In the genomic region with DNA sequence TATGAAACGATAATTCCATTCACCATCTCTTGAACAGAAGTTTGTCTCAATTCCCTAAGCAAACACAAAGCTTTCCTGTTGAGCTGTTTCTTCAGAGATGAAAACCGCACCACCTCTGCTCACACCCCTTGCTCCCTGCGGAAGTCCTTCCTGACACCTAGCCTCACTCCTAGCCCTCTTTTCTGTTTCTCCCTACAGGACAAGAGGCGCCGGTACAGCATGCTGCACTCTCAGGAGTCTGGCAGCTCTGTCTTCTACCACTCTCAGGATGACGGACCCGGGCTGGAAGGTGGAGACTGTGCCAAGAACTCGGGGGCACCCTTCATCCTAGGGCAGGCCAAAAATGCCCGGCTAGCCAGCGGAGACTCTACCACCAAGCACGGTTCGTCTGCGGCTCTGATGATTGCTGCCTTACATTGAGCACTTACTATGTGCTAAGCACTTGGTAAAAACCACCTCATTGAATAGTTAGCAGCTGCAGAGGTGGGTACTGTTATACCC, we compare ENCODE assay signal across 24 cellular contexts. TPM values are rescaled to one million over a fixed set of nuclear protein-coding genes. Genes with fewer than 3 reads are reported as not detected.
"Had no signal": no experiment of that assay in that cellular context is flagged by ENCODE, and none has a peak within 500 bp of the region (broad histone marks: within the 10 kb centered on the region; RNA-seq: fewer than 3 reads in every experiment).

No MANE protein-coding gene starts in this region.

- H3K36me3 ChIP-seq: heart right ventricle, neutrophil, right atrium auricular region, sigmoid colon, suprapubic skin, thyroid gland had no signal

- H3K9me3 ChIP-seq: heart right ventricle, neutrophil, right atrium auricular region, sigmoid colon, suprapubic skin, thyroid gland had no signal

- H3K27ac ChIP-seq: dorsolateral prefrontal cortex, heart right ventricle, neutrophil, right atrium auricular region, sigmoid colon, skin epidermis, suprapubic skin, thyroid gland had no signal

- H3K4me3 ChIP-seq: dorsolateral prefrontal cortex, heart right ventricle, right atrium auricular region, sigmoid colon, skin epidermis, suprapubic skin, thyroid gland had no signal

- H3K27me3 ChIP-seq: dorsolateral prefrontal cortex, right atrium auricular region, thyroid gland had no signal

- DNase-seq: cortex of kidney; dorsolateral prefrontal cortex; effector CD8-positive, alpha-beta T cell; heart right ventricle; hypothalamus; mammary epithelial cell; naive thymus-derived CD4-positive, alpha-beta T cell; nephron progenitor cell; sigmoid colon; stimulated activated CD4-positive, alpha-beta T cell treated with anti-CD3 and anti-CD28 coated beads, Interleukin-12 subunit alpha, Interleukin-12 subunit beta, amount 100 ng/mL, for 4 hours; stimulated activated naive CD4-positive, alpha-beta T cell treated with Interleukin-2 at 50 U/mL for 16 hours; thyroid gland had no signal

- H3K4me1 ChIP-seq: heart right ventricle, right atrium auricular region, sigmoid colon, suprapubic skin, thyroid gland had no signal

- ATAC-seq: esophagus mucosa; heart right ventricle; left lobe of liver; naive thymus-derived CD4-positive, alpha-beta T cell had no signal

RNA-seq across cellular contexts. Expression of gene VWA5B1, which starts 45.5 kb away (rescaled TPM):
- total RNA-seq: esophagus mucosa, fibroblast of lung, glomerular endothelial cell, left lobe of liver, lower leg skin, mammary epithelial cell, mesenteric fat pad, mononuclear cell, osteocyte had no signal
